Comparison of ENCODE assay signal across 13 cellular contexts in the genomic region with DNA sequence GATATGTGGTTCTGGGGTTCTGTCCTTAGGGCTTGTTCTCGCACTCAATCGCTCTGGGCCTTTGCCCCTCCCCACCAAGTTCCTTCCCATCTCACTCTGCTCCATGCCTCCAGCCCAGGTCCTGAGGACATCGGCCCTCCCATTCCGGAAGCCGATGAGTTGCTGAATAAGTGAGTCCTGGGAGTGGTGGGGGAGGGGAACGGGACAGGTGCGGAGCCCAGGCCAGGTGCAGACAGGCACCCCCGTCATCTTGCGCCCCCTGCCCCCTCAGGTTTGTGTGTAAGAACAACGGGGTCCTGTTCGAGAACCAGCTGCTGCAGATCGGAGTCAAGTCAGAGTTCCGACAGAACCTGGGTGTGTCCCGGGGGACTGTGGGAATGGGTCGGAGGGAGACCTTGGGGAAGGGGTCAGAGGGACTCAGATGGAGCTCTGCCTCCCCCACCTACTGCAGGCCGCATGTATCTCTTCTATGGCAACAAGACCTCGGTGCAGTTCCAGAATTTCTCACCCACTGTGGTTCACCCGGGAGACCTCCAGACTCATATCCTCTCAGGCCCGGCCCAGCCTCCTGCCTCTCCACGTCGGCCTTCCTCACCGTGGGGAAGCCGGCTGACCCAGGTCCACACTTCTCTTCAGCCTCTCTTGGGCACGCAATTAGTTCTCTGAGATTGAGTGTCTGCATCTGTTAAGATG. TPM values are rescaled to one million over a fixed set of nuclear protein-coding genes. Genes with fewer than 3 reads are reported as not detected.
DNase-seq lines count a peak whose midpoint lies in the region; ATAC-seq and TF ChIP-seq lines count a peak whose summit lies in the region.
"Had no signal": no experiment of that assay in that cellular context is flagged by ENCODE, and none has a peak within 500 bp of the region (broad histone marks: within the 10 kb centered on the region; RNA-seq: fewer than 3 reads in every experiment).

No MANE protein-coding gene starts in this region.

- CTCF ChIA-PET in RWPE1 (lab: Yijun Ruan, JAX) = no interaction called here
- CTCF ChIA-PET in activated CD8-positive, alpha-beta T cell treated with anti-CD3 and anti-CD28 coated beads for 36 hours (lab: Charles Lee) = no interaction called here

- H3K36me3 Mint-ChIP-seq in activated CD8-positive, alpha-beta T cell treated with anti-CD3 and anti-CD28 coated beads for 36 hours (ENCODE audit: low read depth) = peaks cover 26% of the 10 kb centered on the region

- DNase-seq in DMS153 treated with DMSO at 0.1 percent for 48 hours (lab: John Stamatoyannopoulos, UW; ENCODE audit: unreplicated experiment) = peak; percentile 64
- no peak for DNase-seq in RWPE1 (ENCODE audit: low spot score)
- DNase-seq in heart left ventricle = peak in 1 of 5 donors; percentile 36
- DNase-seq in MM.1S = no peak
- no peak for DNase-seq in hypothalamus (lab: John Stamatoyannopoulos, UW)
- no peak for DNase-seq in activated CD8-positive, alpha-beta T cell treated with anti-CD3 and anti-CD28 coated beads for 36 hours
- no peak for DNase-seq in Kasumi-1 (lab: John Stamatoyannopoulos, UW)
- DNase-seq: activated CD4-positive, CD25-positive, alpha-beta regulatory T cell; activated T-cell treated with anti-CD3 and anti-CD28 coated beads, Interleukin-2, amount 50 U/mL, for 24 hours; DND-41; naive B cell; stimulated activated CD4-positive, alpha-beta T cell treated with anti-CD3 and anti-CD28 coated beads, Interleukin-12 subunit alpha, Interleukin-12 subunit beta, amount 100 ng/mL, for 4 hours had no signal

- H3K4me3 Mint-ChIP-seq in activated CD8-positive, alpha-beta T cell treated with anti-CD3 and anti-CD28 coated beads for 36 hours = no peak overlapping the region
- H3K4me3 Mint-ChIP-seq: activated T-cell treated with anti-CD3 and anti-CD28 coated beads, Interleukin-2, amount 50 U/mL, for 24 hours; naive B cell had no signal

- POLR2A ChIA-PET in RWPE1 (lab: Yijun Ruan, JAX; ENCODE audit: low non-redundant PET) = no interaction called here
- POLR2A ChIA-PET in activated CD8-positive, alpha-beta T cell treated with anti-CD3 and anti-CD28 coated beads for 36 hours (lab: Charles Lee) = no interaction called here

- H3K4me3 ChIP-seq in heart left ventricle (peak overlapping the region in 8 of 12 donors; percentile 28 to 61 (median 46)), rectal smooth muscle tissue (ENCODE audit: low read length) (peak overlapping the region; percentile 54), MM.1S (ENCODE audit: low read length) (no peak overlapping the region)

- intact Hi-C loops in heart left ventricle (cut with DNase I) = loop anchor here in 1 of 10 donors (5.0 kb wide), 1 partner anchor 36 kb away; a partner anchor contains a TSS
- intact Hi-C loops in activated CD8-positive, alpha-beta T cell treated with anti-CD3 and anti-CD28 coated beads for 36 hours (cut with micrococcal nuclease) = no loop called here

- H3K36me3 ChIP-seq in heart left ventricle (peaks cover 0 to 95% (median 78%) of the 10 kb centered on the region in 9 donors), rectal smooth muscle tissue (ENCODE audit: control insufficient read depth, insufficient read depth, low read length) (peaks cover 14% of the 10 kb centered on the region), MM.1S (replicated peaks; ENCODE audit: insufficient read depth, low read length) (no peaks in the 10 kb centered on the region)

- WGBS in heart left ventricle, 4 donors = 79 to 88% (median 82%) methylated on average over 23 to 24 of the region's 24 CpGs

- H3K9me3 ChIP-seq in heart left ventricle (no peaks in the 10 kb centered on the region), MM.1S (replicated peaks; ENCODE audit: insufficient read depth, low read length) (no peaks in the 10 kb centered on the region)

- no peaks in the 10 kb centered on the region for H4K20me1 ChIP-seq in MM.1S (ENCODE audit: insufficient read depth, low read length)

- TF ChIP-seq CTCF in RWPE1 (conservative IDR thresholded peaks at IDR 0.05; ENCODE audit: low read depth) = no peak
- no peak for TF ChIP-seq CTCF in heart left ventricle (IDR thresholded peaks at IDR 0.05)
- TF ChIP-seq CTCF in MM.1S (IDR thresholded peaks at IDR 0.05; ENCODE audit: low read length) = no peak
- no peak for TF ChIP-seq CTCF in activated CD8-positive, alpha-beta T cell treated with anti-CD3 and anti-CD28 coated beads for 36 hours (IDR thresholded peaks at IDR 0.05)

- ATAC-seq in heart left ventricle = peak in 2 of 4 donors; percentile 1 to 3
- no peak for ATAC-seq in activated CD8-positive, alpha-beta T cell treated with anti-CD3 and anti-CD28 coated beads for 36 hours

- H3K9me2 ChIP-seq in MM.1S (replicated peaks; ENCODE audit: insufficient read depth, low read length) = no peaks in the 10 kb centered on the region

- H3K27ac ChIP-seq in RWPE1 = peak overlapping the region; percentile 84
- peak overlapping the region in 7 of 12 donors; percentile 32 to 74 (median 57) for H3K27ac ChIP-seq in heart left ventricle
- peak overlapping the region; percentile 70 for H3K27ac ChIP-seq in rectal smooth muscle tissue (ENCODE audit: low read depth, low read length)
- H3K27ac ChIP-seq in MM.1S (ENCODE audit: low read length) = no peak overlapping the region

- H3K4me2 ChIP-seq in MM.1S (ENCODE audit: low read depth, low read length) = no peak overlapping the region

- no peak overlapping the region for H2AFZ ChIP-seq in MM.1S (ENCODE audit: low read length)

- peaks cover 0 to 15% (median 3%) of the 10 kb centered on the region in 12 donors for H3K4me1 ChIP-seq in heart left ventricle
- H3K4me1 ChIP-seq in rectal smooth muscle tissue (ENCODE audit: control insufficient read depth, insufficient read depth, low read length) = no peaks in the 10 kb centered on the region
- no peaks in the 10 kb centered on the region for H3K4me1 ChIP-seq in MM.1S (ENCODE audit: low read length)

- peaks cover 7% of the 10 kb centered on the region for H3K4me1 Mint-ChIP-seq in activated CD8-positive, alpha-beta T cell treated with anti-CD3 and anti-CD28 coated beads for 36 hours (ENCODE audit: low read depth)

- H3K9me3 Mint-ChIP-seq in activated CD8-positive, alpha-beta T cell treated with anti-CD3 and anti-CD28 coated beads for 36 hours = no peaks in the 10 kb centered on the region
- H3K9me3 Mint-ChIP-seq: activated T-cell treated with anti-CD3 and anti-CD28 coated beads, Interleukin-2, amount 50 U/mL, for 24 hours; naive B cell had no signal

- no peaks in the 10 kb centered on the region for H3F3A ChIP-seq in MM.1S (ENCODE audit: insufficient read depth, low read length)

- no peak for TF ChIP-seq POLR2A in heart left ventricle (IDR thresholded peaks at IDR 0.05)

- H3K27ac Mint-ChIP-seq in activated CD8-positive, alpha-beta T cell treated with anti-CD3 and anti-CD28 coated beads for 36 hours = no peak overlapping the region
- H3K27ac Mint-ChIP-seq: activated T-cell treated with anti-CD3 and anti-CD28 coated beads, Interleukin-2, amount 50 U/mL, for 24 hours had no signal

- no peak overlapping the region for H3K9ac ChIP-seq in rectal smooth muscle tissue (ENCODE audit: low read length)
- no peak overlapping the region for H3K9ac ChIP-seq in MM.1S (ENCODE audit: low read length)

- no peaks in the 10 kb centered on the region for H3K27me3 ChIP-seq in heart left ventricle
- H3K27me3 ChIP-seq in rectal smooth muscle tissue (ENCODE audit: control insufficient read depth, insufficient read depth, low read length) = no peaks in the 10 kb centered on the region
- no peaks in the 10 kb centered on the region for H3K27me3 ChIP-seq in MM.1S (replicated peaks; ENCODE audit: insufficient read depth, low read length)

- H3K79me2 ChIP-seq in MM.1S (ENCODE audit: low read length) = no peaks in the 10 kb centered on the region

- H3K27me3 Mint-ChIP-seq in activated CD8-positive, alpha-beta T cell treated with anti-CD3 and anti-CD28 coated beads for 36 hours = no peaks in the 10 kb centered on the region
- H3K27me3 Mint-ChIP-seq: activated T-cell treated with anti-CD3 and anti-CD28 coated beads, Interleukin-2, amount 50 U/mL, for 24 hours; naive B cell had no signal

RNA-seq across cellular contexts. Expression of a gene that starts 10.1 kb away (rescaled TPM):
- total RNA-seq in heart left ventricle = 10 to 100 TPM; 12.7 to 29.1 (median 16.2) TPM
- 10 to 100 TPM; 14.3 to 24.3 TPM for polyA plus RNA-seq in heart left ventricle
- 10 to 100 TPM; 23.5 to 24.1 TPM for total RNA-seq in activated CD8-positive, alpha-beta T cell treated with anti-CD3 and anti-CD28 coated beads for 36 hours

RNA-seq across cellular contexts. Expression of a gene that starts 15.1 kb away (rescaled TPM):
- 100 to 1,000 TPM in 1 of 9 donors, 10 to 100 TPM in 8; 45.8 to 119 (median 54.7) TPM for total RNA-seq in heart left ventricle
- polyA plus RNA-seq in heart left ventricle = 10 to 100 TPM; 44.1 to 60.2 TPM
- total RNA-seq in activated CD8-positive, alpha-beta T cell treated with anti-CD3 and anti-CD28 coated beads for 36 hours = 10 to 100 TPM; 35.7 to 38.7 TPM

RNA-seq across cellular contexts. Expression of a gene that starts 36.2 kb away (rescaled TPM):
- total RNA-seq in heart left ventricle = 100 to 1,000 TPM in 1 of 9 donors, 10 to 100 TPM in 8; 53.6 to 152 (median 70.5) TPM
- 100 to 1,000 TPM in 1 of 2 donors, 10 to 100 TPM in 1; 33.4 to 115 TPM for polyA plus RNA-seq in heart left ventricle
- 10 to 100 TPM; 83.4 to 84.5 TPM for total RNA-seq in activated CD8-positive, alpha-beta T cell treated with anti-CD3 and anti-CD28 coated beads for 36 hours

RNA-seq across cellular contexts. Expression of a gene that starts 39.9 kb away (rescaled TPM):
- total RNA-seq in heart left ventricle = under 1 TPM in 6 of 9 donors, not detected in 3; 0.23 to 0.77 (median 0.34) TPM
- under 1 TPM; 0.49 to 0.72 TPM for polyA plus RNA-seq in heart left ventricle
- under 1 TPM; 0.50 to 0.81 TPM for total RNA-seq in activated CD8-positive, alpha-beta T cell treated with anti-CD3 and anti-CD28 coated beads for 36 hours

RNA-seq across cellular contexts. Expression of a gene that starts 48.0 kb away (rescaled TPM):
- 100 to 1,000 TPM in 1 of 9 donors, 10 to 100 TPM in 8; 70.9 to 109 (median 91.5) TPM for total RNA-seq in heart left ventricle
- 100 to 1,000 TPM in 1 of 2 donors, 10 to 100 TPM in 1; 85.9 to 135 TPM for polyA plus RNA-seq in heart left ventricle
- 10 to 100 TPM; 87.4 to 88.5 TPM for total RNA-seq in activated CD8-positive, alpha-beta T cell treated with anti-CD3 and anti-CD28 coated beads for 36 hours
